ENCODE assay signal across 19 cellular contexts in genomic region chr2:151198646-151199045, GRCh38.
"Had no signal": no experiment of that assay in that cellular context is flagged by ENCODE, and none has a peak within 500 bp of the region (broad histone marks: within the 10 kb centered on the region; RNA-seq: fewer than 3 reads in every experiment).

No MANE protein-coding gene starts in this region.

- H3K4me3 ChIP-seq: gastrocnemius medialis, left ventricle myocardium inferior, sigmoid colon, smooth muscle cell, vagina had no signal

- H3K4me2 ChIP-seq: smooth muscle cell had no signal

- H3K36me3 ChIP-seq: gastrocnemius medialis, left ventricle myocardium inferior, sigmoid colon, vagina had no signal

- H3K27ac ChIP-seq: gastrocnemius medialis, left ventricle myocardium inferior, sigmoid colon, vagina had no signal

- ATAC-seq: activated CD4-positive, alpha-beta T cell treated with anti-CD3 and anti-CD28 coated beads for 36 hours; activated T-cell treated with anti-CD3 and anti-CD28 coated beads, Interleukin-2, amount 50 U/mL, for 4 hours; gastrocnemius medialis; natural killer cell; stimulated activated naive B cell treated with anti-CD40 and anti-IgM and Interleukin-4, amounts not matched to agents 10 μg/mL and 1 μg/mL and 100 μg/mL, for 72 hours; WTC11 had no signal

- H3K4me1 ChIP-seq: gastrocnemius medialis, left ventricle myocardium inferior, sigmoid colon, vagina had no signal

- DNase-seq: activated CD4-positive, alpha-beta T cell treated with anti-CD3 and anti-CD28 coated beads for 36 hours; activated CD4-positive, alpha-beta T cell treated with anti-CD3 and anti-CD28 coated beads, Interleukin-2, amount 50 U/mL, for 4 hours; activated CD8-positive, alpha-beta memory T cell treated with anti-CD3 and anti-CD28 coated beads, Interleukin-2, amount 50 U/mL, for 48 hours; activated naive CD4-positive, alpha-beta T cell; activated T-cell treated with anti-CD3 and anti-CD28 coated beads, Interleukin-2, amount 50 U/mL, for 4 hours; cortex of kidney; erythroblast; gastrocnemius medialis; hypothalamus; left ventricle myocardium inferior; midbrain; natural killer cell; sigmoid colon; stimulated activated CD4-positive, alpha-beta T cell treated with anti-CD3 and anti-CD28 coated beads, Interleukin-15, amount 100 ng/mL, for 24 hours; stimulated activated CD8-positive, alpha-beta memory T cell treated with anti-CD3 and anti-CD28 coated beads, Interleukin-4, amount 100 ng/mL, for 48 hours; stimulated activated naive B cell treated with anti-CD40 and anti-IgM and Interleukin-4, amounts not matched to agents 10 μg/mL and 1 μg/mL and 100 μg/mL, for 72 hours had no signal

- H3K27me3 ChIP-seq: gastrocnemius medialis, sigmoid colon, vagina had no signal

- H3K9me3 ChIP-seq: gastrocnemius medialis, left ventricle myocardium inferior, sigmoid colon, vagina had no signal
